31 cellular contexts compared by ENCODE assay signal in the genomic region with DNA sequence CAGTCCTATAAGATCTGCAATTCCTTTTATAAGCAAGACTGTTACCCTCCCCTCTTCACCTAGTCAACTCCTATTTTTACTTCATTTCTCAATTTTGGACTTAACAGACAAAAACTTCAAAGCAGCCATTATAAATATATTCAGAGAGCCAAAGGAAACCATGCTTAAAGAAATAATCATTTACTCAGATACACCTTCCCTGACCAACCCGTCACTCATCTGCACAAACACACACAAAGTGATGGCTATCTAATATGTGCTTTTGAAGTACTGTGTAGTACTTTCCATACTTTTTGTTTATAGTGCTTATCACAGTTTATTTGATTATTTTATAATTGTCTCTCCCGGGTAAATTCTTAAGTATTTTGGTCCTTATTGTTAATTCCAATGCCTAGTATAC.
"Had no signal": no experiment of that assay in that cellular context is flagged by ENCODE, and none has a peak within 500 bp of the region (broad histone marks: within the 10 kb centered on the region; RNA-seq: fewer than 3 reads in every experiment).

No MANE protein-coding gene starts in this region.

- H3K4me1 Mint-ChIP-seq: naive thymus-derived CD8-positive, alpha-beta T cell; neural progenitor cell; stimulated activated memory B cell treated with anti-CD40 and anti-IgM and Interleukin-4, amounts not matched to agents 10 μg/mL and 1 μg/mL and 100 μg/mL, for 72 hours; stimulated activated naive CD8-positive, alpha-beta T cell treated with anti-CD3 and anti-CD28 coated beads, Interleukin-15, amount 100 ng/mL, for 72 hours had no signal

- H3K9ac ChIP-seq: neural progenitor cell, parathyroid adenoma had no signal

- H3K79me2 ChIP-seq: parathyroid adenoma had no signal

- DNase-seq: naive thymus-derived CD8-positive, alpha-beta T cell; occipital lobe; ovary; posterior cingulate gyrus; psoas muscle; right cardiac atrium; right lobe of liver; sigmoid colon; small intestine; spleen; stimulated activated CD4-positive, alpha-beta T cell treated with anti-CD3 and anti-CD28 coated beads, Interleukin-12 subunit alpha, Interleukin-12 subunit beta, amount 100 ng/mL, for 4 hours; stimulated activated CD4-positive, alpha-beta T cell treated with anti-CD3 and anti-CD28 coated beads, Interleukin-1b, Interleukin-23, amount 100 ng/mL, for 48 hours; stimulated activated CD4-positive, alpha-beta T cell treated with anti-CD3 and anti-CD28 coated beads, Interleukin-4, amount 100 ng/mL, for 1 hour; stimulated activated CD4-positive, alpha-beta T cell treated with anti-CD3 and anti-CD28 coated beads, Interleukin-4, amount 100 ng/mL, for 4 hours; stimulated activated CD8-positive, alpha-beta memory T cell treated with anti-CD3 and anti-CD28 coated beads, Interleukin-4, amount 100 ng/mL, for 48 hours; stimulated activated naive CD4-positive, alpha-beta T cell; stimulated activated naive CD8-positive, alpha-beta T cell treated with anti-CD3 and anti-CD28 coated beads, Interleukin-15, amount 100 ng/mL, for 72 hours; stimulated activated naive CD8-positive, alpha-beta T cell treated with anti-CD3 and anti-CD28 coated beads, Interleukin-15, Interleukin-2, amounts not matched to agents 100 U/mL and 50 U/mL, for 24 hours; substantia nigra; testis; tibial artery; transverse colon; upper lobe of right lung; uterus had no signal

- ATAC-seq: naive thymus-derived CD8-positive, alpha-beta T cell; natural killer cell treated with Interleukin-12 subunit alpha and Interleukin-12 subunit beta and Interleukin-15 and Interleukin-18, amount 100 ng/mL, for 72 hours; psoas muscle; right cardiac atrium; right lobe of liver; stimulated activated memory B cell treated with anti-CD40 and anti-IgM and Interleukin-4, amounts not matched to agents 10 μg/mL and 1 μg/mL and 100 μg/mL, for 72 hours; stimulated activated naive CD8-positive, alpha-beta T cell treated with anti-CD3 and anti-CD28 coated beads, Interleukin-15, amount 100 ng/mL, for 72 hours; upper lobe of right lung had no signal

- H3K27me3 Mint-ChIP-seq: naive thymus-derived CD8-positive, alpha-beta T cell; natural killer cell treated with Interleukin-12 subunit alpha and Interleukin-12 subunit beta and Interleukin-15 and Interleukin-18, amount 100 ng/mL, for 72 hours; progenitor cell of endocrine pancreas; stimulated activated memory B cell treated with anti-CD40 and anti-IgM and Interleukin-4, amounts not matched to agents 10 μg/mL and 1 μg/mL and 100 μg/mL, for 72 hours; stimulated activated naive CD8-positive, alpha-beta T cell treated with anti-CD3 and anti-CD28 coated beads, Interleukin-15, amount 100 ng/mL, for 72 hours; type B pancreatic cell had no signal

- H3K36me3 Mint-ChIP-seq: type B pancreatic cell had no signal

- H3K27me3 ChIP-seq: neural progenitor cell, ovary, right lobe of liver, sigmoid colon, spleen, suprapubic skin, testis, tibial artery, transverse colon, upper lobe of right lung, uterus had no signal

- H3K4me3 Mint-ChIP-seq: naive thymus-derived CD8-positive, alpha-beta T cell; natural killer cell treated with Interleukin-12 subunit alpha and Interleukin-12 subunit beta and Interleukin-15 and Interleukin-18, amount 100 ng/mL, for 72 hours; neural progenitor cell; stimulated activated memory B cell treated with anti-CD40 and anti-IgM and Interleukin-4, amounts not matched to agents 10 μg/mL and 1 μg/mL and 100 μg/mL, for 72 hours; stimulated activated naive CD8-positive, alpha-beta T cell treated with anti-CD3 and anti-CD28 coated beads, Interleukin-15, amount 100 ng/mL, for 72 hours; type B pancreatic cell had no signal

- H3K36me3 ChIP-seq: neural progenitor cell, ovary, right lobe of liver, sigmoid colon, spleen, suprapubic skin, tibial artery, transverse colon, upper lobe of right lung, uterus had no signal

- H3K27ac ChIP-seq: neural progenitor cell, ovary, parathyroid adenoma, psoas muscle, right lobe of liver, sigmoid colon, spleen, suprapubic skin, testis, tibial artery, transverse colon, upper lobe of right lung, uterus had no signal

- H3K9me3 ChIP-seq: ovary, psoas muscle, right lobe of liver, sigmoid colon, suprapubic skin, testis, tibial artery, transverse colon, uterus had no signal

- FAIRE-seq: small intestine had no signal

- H3K4me3 ChIP-seq: neural progenitor cell, ovary, psoas muscle, right lobe of liver, sigmoid colon, spleen, suprapubic skin, testis, tibial artery, transverse colon, upper lobe of right lung, uterus had no signal

- H3K4me1 ChIP-seq: neural progenitor cell, parathyroid adenoma, psoas muscle, right lobe of liver, sigmoid colon, spleen, testis, tibial artery, transverse colon, upper lobe of right lung, uterus had no signal

- H3K27ac Mint-ChIP-seq: natural killer cell treated with Interleukin-12 subunit alpha and Interleukin-12 subunit beta and Interleukin-15 and Interleukin-18, amount 100 ng/mL, for 72 hours; neural progenitor cell; progenitor cell of endocrine pancreas; stimulated activated memory B cell treated with anti-CD40 and anti-IgM and Interleukin-4, amounts not matched to agents 10 μg/mL and 1 μg/mL and 100 μg/mL, for 72 hours; type B pancreatic cell had no signal

- H2AFZ ChIP-seq: neural progenitor cell, parathyroid adenoma had no signal

- H3K4me2 ChIP-seq: neural progenitor cell had no signal
